In genomic region chr3:73520931-73521461, GRCh38 we compare ENCODE assay signal across 11 cellular contexts.
DNase-seq lines count a peak whose midpoint lies in the region; ATAC-seq and TF ChIP-seq lines count a peak whose summit lies in the region.
"Had no signal": no experiment of that assay in that cellular context is flagged by ENCODE, and none has a peak within 500 bp of the region (broad histone marks: within the 10 kb centered on the region; RNA-seq: fewer than 3 reads in every experiment).

No MANE protein-coding gene starts in this region.

- no peak overlapping the region for H3K27ac ChIP-seq in osteoblast (ENCODE audit: low read depth, low read length)

- no peak for TF ChIP-seq CTCF in fibroblast of the aortic adventitia (IDR thresholded peaks at IDR 0.05; ENCODE audit: insufficient read depth, low read length)
- no peak for TF ChIP-seq CTCF in osteoblast (IDR thresholded peaks at IDR 0.05; ENCODE audit: extremely low read depth, low read depth, low read length)
- TF ChIP-seq CTCF in osteocyte (IDR thresholded peaks at IDR 0.05): no peak

- no peaks in the 10 kb centered on the region for H3K9me3 ChIP-seq in osteoblast (ENCODE audit: low read depth, low read length)

- peak overlapping the region; percentile 56 for H3K4me2 ChIP-seq in osteoblast (ENCODE audit: insufficient read depth, low read length)

- no peaks in the 10 kb centered on the region for H3K36me3 ChIP-seq in osteoblast (ENCODE audit: insufficient read depth, low read length)

- no peaks in the 10 kb centered on the region for H3K9me3 Mint-ChIP-seq in osteocyte (ENCODE audit: unreplicated experiment)

- H2AFZ ChIP-seq in osteoblast (ENCODE audit: low read length): peak overlapping the region; percentile 73

- no peaks in the 10 kb centered on the region for H3K4me1 ChIP-seq in osteoblast (ENCODE audit: insufficient read depth, low read length)

- H3K36me3 Mint-ChIP-seq in osteocyte (ENCODE audit: unreplicated experiment): peaks cover 7% of the 10 kb centered on the region

- H3K4me1 Mint-ChIP-seq in osteocyte (ENCODE audit: unreplicated experiment): peaks cover 8% of the 10 kb centered on the region

- H4K20me1 ChIP-seq in osteoblast (ENCODE audit: insufficient read depth, low read length): no peaks in the 10 kb centered on the region

- no peak overlapping the region for H3K27ac Mint-ChIP-seq in osteocyte (ENCODE audit: unreplicated experiment)

- ATAC-seq in GM19328 (IDR thresholded peaks at IDR 0.05; ENCODE audit: unreplicated experiment): no peak

- H3K79me2 ChIP-seq in osteoblast (ENCODE audit: insufficient read depth, low read length): peaks cover 15% of the 10 kb centered on the region

- no peaks in the 10 kb centered on the region for H3K27me3 ChIP-seq in osteoblast (ENCODE audit: insufficient read depth, low read length)

- no peak overlapping the region for H3K4me3 Mint-ChIP-seq in osteocyte (ENCODE audit: unreplicated experiment)
- H3K4me3 Mint-ChIP-seq: H9 had no signal

- H3K4me3 ChIP-seq in fibroblast of the aortic adventitia (ENCODE audit: low read depth, low read length) (peak overlapping the region; percentile 18), osteoblast (ENCODE audit: insufficient read depth, low read length) (peak overlapping the region; percentile 11)

- DNase-seq in NCI-H82 (lab: John Stamatoyannopoulos, UW): peak; percentile 88
- peak; percentile 93 for DNase-seq in fibroblast of the aortic adventitia (ENCODE audit: low read depth)
- DNase-seq in osteoblast (ENCODE audit: insufficient read length, low spot score, missing footprints): no peak
- peak; percentile 80 for DNase-seq in ureter (ENCODE audit: low spot score)
- no peak for DNase-seq in osteocyte (ENCODE audit: extremely low spot score, unreplicated experiment)
- no peak for DNase-seq in KG1 (lab: John Stamatoyannopoulos, UW)
- DNase-seq: H9; NCI-H1092; NK-92 treated with Interleukin-12 subunit alpha and Interleukin-12 subunit beta, amount 100 ng/mL, for 24 hours; stimulated activated CD4-positive, alpha-beta T cell treated with anti-CD3 and anti-CD28 coated beads, Interleukin-2, amount 100 ng/mL, for 24 hours had no signal

- no peaks in the 10 kb centered on the region for H3K27me3 Mint-ChIP-seq in osteocyte (ENCODE audit: unreplicated experiment)

Comparison
In these comparisons a context has a peak if more than half of its experiments do, and no peak if none do; other contexts are left out.
1. DNase-seq: peak in NCI-H82 (single experiment), fibroblast of the aortic adventitia (single experiment) and ureter (single experiment); none in osteoblast (single experiment), osteocyte (single experiment) and KG1 (single experiment).